In genomic region chr11:64305691-64306562, GRCh38 we compare ENCODE assay signal across 8 cellular contexts. TPM values are rescaled to one million over a fixed set of nuclear protein-coding genes. Genes with fewer than 3 reads are reported as not detected.
A peak's percentile ranks its signal among the peaks of the same experiment; 100 is the strongest.
DNase-seq lines count a peak whose midpoint lies in the region; ATAC-seq and TF ChIP-seq lines count a peak whose summit lies in the region.

No MANE protein-coding gene starts in this region.

- H3K4me1 ChIP-seq in Peyer's patch (peaks cover 3 to 34% (median 15%) of the 10 kb centered on the region in 4 donors), thymus (ENCODE audit: control insufficient read depth, insufficient read depth, low read length) (peaks cover 12% of the 10 kb centered on the region)

- peak overlapping the region; percentile 71 for H3K4me3 ChIP-seq in AG04449 (ENCODE audit: low read depth, low read length)
- peak overlapping the region; percentile 82 to 97 (median 92) for H3K4me3 ChIP-seq in Peyer's patch
- peak overlapping the region; percentile 70 to 72 for H3K4me3 ChIP-seq in foreskin fibroblast (ENCODE audit: low read depth in 1 of 2, low read length in 2 of 2)
- H3K4me3 ChIP-seq in thymus (ENCODE audit: low read length): peak overlapping the region; percentile 89

- DNase-seq in AG04449 (ENCODE audit: low read depth, low spot score) (no peak), Peyer's patch (peak; percentile 82 to 94 (median 87)), foreskin fibroblast (peak in 1 of 2 donors; percentile 63), occipital lobe (lab: John Stamatoyannopoulos, UW) (peak; percentile 54)
- peak; percentile 37 to 55 for DNase-seq in activated T-helper 1 cell treated with anti-CD3 and anti-CD28 coated beads, Interleukin-2, amount 50 U/mL, for 16 hours (ENCODE audit: low read depth in 1 of 2, low spot score in 1 of 2)

- H3K36me3 ChIP-seq in Peyer's patch: peaks cover 0 to 13% (median 0%) of the 10 kb centered on the region in 3 donors
- peaks cover 10% of the 10 kb centered on the region for H3K36me3 ChIP-seq in thymus (ENCODE audit: control insufficient read depth, insufficient read depth)

- H3K9me3 ChIP-seq in Peyer's patch: no peaks in the 10 kb centered on the region
- H3K9me3 ChIP-seq in thymus (ENCODE audit: control insufficient read depth): no peaks in the 10 kb centered on the region

- POLR2A ChIA-PET in AG04449 (lab: Yijun Ruan, JAX): interaction anchor here (1.0 to 2.0 kb wide), 4 partner anchors 12 to 120 kb away, joined by 3 to 12 read pairs (median 6); partner anchors contain the start of genes PRDX5, STIP1 and TRMT112

- CTCF ChIA-PET in AG04449 (lab: Yijun Ruan, JAX): interaction anchor here (5.8 to 8.2 kb wide), 3 partner anchors 10 to 59 kb away, joined by 111 to 139 read pairs (median 127); partner anchors contain the start of genes PLCB3, PPP1R14B, PRDX5 and TRMT112

- TF ChIP-seq CTCF in AG04449 (IDR thresholded peaks at IDR 0.05; ENCODE audit: insufficient read depth, low read length, missing control alignments) (peak; percentile 8), Peyer's patch (IDR thresholded peaks at IDR 0.05) (peak in 3 of 6 experiments; percentile 1 to 25 (median 14)), foreskin fibroblast (IDR thresholded peaks at IDR 0.05; ENCODE audit: low read depth, low read length) (peak; percentile 13)

- H3K27me3 ChIP-seq in Peyer's patch: no peaks in the 10 kb centered on the region
- peaks cover 14% of the 10 kb centered on the region for H3K27me3 ChIP-seq in thymus (ENCODE audit: control insufficient read depth, insufficient read depth)

- 1% methylated on average over 71 of the region's 71 CpGs for WGBS in thymus

- H3K27ac ChIP-seq in Peyer's patch: peak overlapping the region; percentile 85 to 100 (median 96)
- peak overlapping the region; percentile 84 for H3K27ac ChIP-seq in thymus (ENCODE audit: low read depth)

- TF ChIP-seq POLR2A in Peyer's patch (IDR thresholded peaks at IDR 0.05): peak; percentile 71 to 74

- ATAC-seq in GM18868 (IDR thresholded peaks at IDR 0.05; ENCODE audit: unreplicated experiment) (peak; percentile 17), HG03432 (IDR thresholded peaks at IDR 0.05; ENCODE audit: unreplicated experiment) (peak; percentile 24)

RNA-seq across cellular contexts. Expression of gene ESRRA, which starts 0.6 kb away (rescaled TPM):
- total RNA-seq in Peyer's patch: 100 to 1,000 TPM; 151 to 460 (median 341) TPM
- 14.2 TPM for total RNA-seq in occipital lobe
- polyA plus RNA-seq in thymus: 48.0 TPM

RNA-seq across cellular contexts. Expression of gene CATSPERZ, which starts 5.8 kb away (rescaled TPM):
- total RNA-seq in Peyer's patch (1 to 10 TPM in 1 of 4 donors, not detected in 3; 9.9 TPM), occipital lobe (1.7 TPM)
- 0.78 TPM for polyA plus RNA-seq in thymus

RNA-seq across cellular contexts. Expression of gene TRMT112, which starts 11.4 kb away (rescaled TPM):
- total RNA-seq in Peyer's patch (100 to 1,000 TPM in 1 of 4 donors, 10 to 100 TPM in 3; 55.3 to 163 (median 63.1) TPM), occipital lobe (81.9 TPM)
- polyA plus RNA-seq in thymus: 294 TPM

RNA-seq across cellular contexts. Expression of gene PRDX5, which starts 12.0 kb away (rescaled TPM):
- total RNA-seq in Peyer's patch (100 to 1,000 TPM; 202 to 345 (median 268) TPM), occipital lobe (93.0 TPM)
- 286 TPM for polyA plus RNA-seq in thymus

RNA-seq across cellular contexts. Expression of gene KCNK4, which starts 14.8 kb away (rescaled TPM):
- total RNA-seq in Peyer's patch (not detected), occipital lobe (3.0 TPM)
- not detected for polyA plus RNA-seq in thymus

Comparison
In these comparisons a context has a peak if more than half of its experiments do, and no peak if none do; other contexts are left out.
1. RNA of gene ESRRA, which starts 0.6 kb away (total RNA-seq): 151 to 460 TPM in Peyer's patch; 14.2 TPM in occipital lobe (single experiment); every median in the first group is over 10 times any median in the second.
2. Peak in every context shown above with its lines, with median percentiles within 50 percentile points of each other: H3K4me3 ChIP-seq.